35 cellular contexts compared by ENCODE assay signal in genomic region chr20:31654534-31654933, GRCh38. TPM values are rescaled to one million over a fixed set of nuclear protein-coding genes. Genes with fewer than 3 reads are reported as not detected.
"Had no signal": no experiment of that assay in that cellular context is flagged by ENCODE, and none has a peak within 500 bp of the region (broad histone marks: within the 10 kb centered on the region; RNA-seq: fewer than 3 reads in every experiment).

No MANE protein-coding gene starts in this region.

- H3K9me3 ChIP-seq: ascending aorta, colonic mucosa, Peyer's patch had no signal

- H3K9me3 Mint-ChIP-seq: activated CD4-positive, alpha-beta memory T cell treated with anti-CD3 and anti-CD28 coated beads, Interleukin-2, amount 10 ng/mL, durations not matched to agents 7 days and 5 days; activated naive CD4-positive, alpha-beta T cell treated with anti-CD3 and anti-CD28 coated beads, Interleukin-2, amount 10 ng/mL, durations not matched to agents 7 days and 5 days; activated naive CD8-positive, alpha-beta T cell treated with anti-CD3 and anti-CD28 coated beads for 36 hours; activated T-cell treated with anti-CD3 and anti-CD28 coated beads, Interleukin-2, amount 50 U/mL, for 4 hours; central memory CD8-positive, alpha-beta T cell had no signal

- H3K27me3 Mint-ChIP-seq: central memory CD8-positive, alpha-beta T cell had no signal

- H3K36me3 Mint-ChIP-seq: activated naive CD4-positive, alpha-beta T cell treated with anti-CD3 and anti-CD28 coated beads, Interleukin-2, amount 10 ng/mL, durations not matched to agents 7 days and 5 days; activated naive CD8-positive, alpha-beta T cell treated with anti-CD3 and anti-CD28 coated beads for 36 hours had no signal

- DNase-seq: activated CD4-positive, alpha-beta memory T cell treated with anti-CD3 and anti-CD28 coated beads, Interleukin-2, amount 10 ng/mL, durations not matched to agents 7 days and 5 days; activated CD4-positive, alpha-beta T cell treated with anti-CD3 and anti-CD28 coated beads for 1 hour; activated CD4-positive, alpha-beta T cell treated with anti-CD3 and anti-CD28 coated beads for 48 hours; activated CD4-positive, CD25-positive, alpha-beta regulatory T cell; activated effector memory CD4-positive, alpha-beta T cell treated with Interleukin-2 at 50 U/mL for 16 hours; activated naive CD4-positive, alpha-beta T cell treated with anti-CD3 and anti-CD28 coated beads, Interleukin-2, amount 10 ng/mL, durations not matched to agents 7 days and 5 days; activated naive CD8-positive, alpha-beta T cell treated with anti-CD3 and anti-CD28 coated beads for 36 hours; activated T-cell treated with anti-CD3 and anti-CD28 coated beads, Interleukin-2, amount 50 U/mL, for 4 hours; amygdala; colonic mucosa; MM.1S; MV-4-11; NCI-H1092; NCI-H146; NCI-H187; NCI-H2029 treated with DMSO at 0.1 percent for 48 hours; NCI-H2107; NCI-H2171; NCI-H510A; NCI-H526; NCI-H774; Peyer's patch; Right ventricle myocardium superior; RPMI8226; SW 1271; T-helper 1 cell; T-helper 2 cell; T-helper 9 cell; WERI-Rb-1 had no signal

- H3K4me3 ChIP-seq: ascending aorta, cardiac muscle cell, colonic mucosa, Peyer's patch had no signal

- H3K27me3 ChIP-seq: ascending aorta, cardiac muscle cell, colonic mucosa, Peyer's patch had no signal

- H3K27ac ChIP-seq: ascending aorta, cardiac muscle cell, colonic mucosa, KMS-11, Peyer's patch, WERI-Rb-1 had no signal

- H3K4me1 ChIP-seq: ascending aorta, colonic mucosa, Peyer's patch had no signal

- H3K4me1 Mint-ChIP-seq: activated CD4-positive, alpha-beta memory T cell treated with anti-CD3 and anti-CD28 coated beads, Interleukin-2, amount 10 ng/mL, durations not matched to agents 7 days and 5 days; activated naive CD4-positive, alpha-beta T cell treated with anti-CD3 and anti-CD28 coated beads, Interleukin-2, amount 10 ng/mL, durations not matched to agents 7 days and 5 days; central memory CD8-positive, alpha-beta T cell had no signal

- H3K36me3 ChIP-seq: ascending aorta, cardiac muscle cell, colonic mucosa, Peyer's patch, WERI-Rb-1 had no signal

- H3K27ac Mint-ChIP-seq: activated CD4-positive, alpha-beta memory T cell treated with anti-CD3 and anti-CD28 coated beads, Interleukin-2, amount 10 ng/mL, durations not matched to agents 7 days and 5 days; activated naive CD4-positive, alpha-beta T cell treated with anti-CD3 and anti-CD28 coated beads, Interleukin-2, amount 10 ng/mL, durations not matched to agents 7 days and 5 days; activated naive CD8-positive, alpha-beta T cell treated with anti-CD3 and anti-CD28 coated beads for 36 hours had no signal

- ATAC-seq: activated T-cell treated with anti-CD3 and anti-CD28 coated beads, Interleukin-2, amount 50 U/mL, for 4 hours had no signal

- H3K4me3 Mint-ChIP-seq: activated CD4-positive, alpha-beta memory T cell treated with anti-CD3 and anti-CD28 coated beads, Interleukin-2, amount 10 ng/mL, durations not matched to agents 7 days and 5 days; activated naive CD4-positive, alpha-beta T cell treated with anti-CD3 and anti-CD28 coated beads, Interleukin-2, amount 10 ng/mL, durations not matched to agents 7 days and 5 days; activated naive CD8-positive, alpha-beta T cell treated with anti-CD3 and anti-CD28 coated beads for 36 hours; activated T-cell treated with anti-CD3 and anti-CD28 coated beads, Interleukin-2, amount 50 U/mL, for 4 hours; central memory CD8-positive, alpha-beta T cell had no signal

RNA-seq across cellular contexts. Expression of gene COX4I2, which starts 16.8 kb away (rescaled TPM):
- total RNA-seq: activated CD4-positive, alpha-beta memory T cell treated with anti-CD3 and anti-CD28 coated beads, Interleukin-2, amount 10 ng/mL, durations not matched to agents 7 days and 5 days; activated naive CD8-positive, alpha-beta T cell treated with anti-CD3 and anti-CD28 coated beads for 36 hours; activated T-cell treated with anti-CD3 and anti-CD28 coated beads, Interleukin-2, amount 50 U/mL, for 4 hours; cardiac muscle cell; chondrocyte; LHCN-M2 had no signal
